In genomic region chrY:16490706-16491105, GRCh38 we compare ENCODE assay signal across 25 cellular contexts.
DNase-seq lines count a peak whose midpoint lies in the region; ATAC-seq, FAIRE-seq and TF ChIP-seq lines count a peak whose summit lies in the region.
"Had no signal": no experiment of that assay in that cellular context is flagged by ENCODE, and none has a peak within 500 bp of the region (broad histone marks: within the 10 kb centered on the region; RNA-seq: fewer than 3 reads in every experiment).

No MANE protein-coding gene starts in this region.

- DNase-seq in GM20000 (ENCODE audit: low spot score) = no peak
- DNase-seq in RCC 7860 (ENCODE audit: low spot score) = no peak
- no peak for DNase-seq in foreskin keratinocyte
- no peak for DNase-seq in upper lobe of right lung
- no peak for DNase-seq in NCI-H1105 treated with DMSO at 0.1 percent for 48 hours (lab: John Stamatoyannopoulos, UW)
- DNase-seq in cortex of kidney (lab: John Stamatoyannopoulos, UW) = no peak
- DNase-seq: ACHN; CD4-positive, alpha-beta T cell; COR-L47; DMS79; H9; HFFc6; MG63; NCI-H1436; NCI-H187 treated with DMSO at 0.1 percent for 48 hours; NCI-H226; NCI-H510A treated with DMSO at 0.1 percent for 48 hours; NCI-H774; NK-92 treated with Interleukin-12 subunit alpha and Interleukin-12 subunit beta, amount 100 ng/mL, for 24 hours; OCI-M1; Right ventricle myocardium superior had no signal

- FAIRE-seq in RCC 7860 (lab: Jason Lieb, UNC) = peak; percentile 35
- FAIRE-seq: GM12892, K562 had no signal

- H3K27me3 ChIP-seq in foreskin keratinocyte = no peaks in the 10 kb centered on the region
- H3K27me3 ChIP-seq in upper lobe of right lung = no peaks in the 10 kb centered on the region
- H3K27me3 ChIP-seq: BLaER1, MG63 had no signal

- TF ChIP-seq CTCF in GM20000 (IDR thresholded peaks at IDR 0.05; ENCODE audit: extremely low read depth, missing control alignments) (peak; percentile 9), foreskin keratinocyte (conservative IDR thresholded peaks at IDR 0.05) (peak; percentile 21), upper lobe of right lung (IDR thresholded peaks at IDR 0.05) (no peak)

- no peaks in the 10 kb centered on the region for H3K9me3 ChIP-seq in upper lobe of right lung
- H3K9me3 ChIP-seq: BLaER1, MG63 had no signal

- H3K4me1 ChIP-seq in foreskin keratinocyte (no peaks in the 10 kb centered on the region), upper lobe of right lung (no peaks in the 10 kb centered on the region)
- H3K4me1 ChIP-seq: BLaER1 had no signal

- ATAC-seq in foreskin keratinocyte (no peak), upper lobe of right lung (no peak), GM18907 (IDR thresholded peaks at IDR 0.05; ENCODE audit: unreplicated experiment) (no peak)
- ATAC-seq: K562 had no signal

- no peak overlapping the region for H3K27ac ChIP-seq in foreskin keratinocyte
- H3K27ac ChIP-seq in upper lobe of right lung = no peak overlapping the region
- H3K27ac ChIP-seq: BLaER1 had no signal

- no peak overlapping the region for H3K4me3 ChIP-seq in upper lobe of right lung
- H3K4me3 ChIP-seq: BLaER1, K562, MG63 had no signal

- no peaks in the 10 kb centered on the region for H3K36me3 ChIP-seq in upper lobe of right lung
- H3K36me3 ChIP-seq: BLaER1, MG63 had no signal

- intact Hi-C loops in upper lobe of right lung (cut with DNase I) = no loop called here
